Comparison of ENCODE assay signal across 15 cellular contexts in the genomic region with DNA sequence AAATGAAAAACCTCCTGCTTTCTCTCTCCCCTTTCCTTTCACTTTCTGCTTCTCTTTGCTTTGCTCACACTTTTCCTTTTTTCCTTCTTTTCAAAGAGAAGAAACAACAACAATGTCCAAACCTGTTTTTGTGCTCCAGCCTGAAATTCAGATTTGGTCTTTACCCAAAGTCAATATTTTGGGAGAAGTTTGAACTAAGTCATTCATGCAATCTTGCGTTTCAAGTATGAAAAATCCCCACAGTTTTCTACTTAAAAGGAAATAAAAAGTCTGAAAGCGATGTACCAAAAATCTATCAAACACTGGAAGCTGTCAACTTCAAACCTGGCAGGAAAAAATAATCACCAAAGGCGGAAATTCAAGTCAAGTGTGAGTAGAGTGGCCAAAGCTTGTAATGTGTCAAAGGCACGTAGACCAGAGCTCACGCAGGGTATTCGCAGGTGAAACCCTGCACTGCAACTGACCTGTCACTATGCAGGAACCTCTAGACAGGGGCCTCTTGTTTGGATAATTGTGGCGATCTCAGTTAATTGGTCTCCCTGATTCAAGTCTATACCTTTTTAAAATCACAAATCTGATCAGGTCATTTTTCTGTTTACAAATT.
A peak's percentile ranks its signal among the peaks of the same experiment; 100 is the strongest.
DNase-seq lines count a peak whose midpoint lies in the region; ATAC-seq and TF ChIP-seq lines count a peak whose summit lies in the region.
"Had no signal": no experiment of that assay in that cellular context is flagged by ENCODE, and none has a peak within 500 bp of the region (broad histone marks: within the 10 kb centered on the region; RNA-seq: fewer than 3 reads in every experiment).

No MANE protein-coding gene starts in this region.

- H3K27me3 ChIP-seq in suprapubic skin: no peaks in the 10 kb centered on the region

- TF ChIP-seq CTCF in coronary artery (IDR thresholded peaks at IDR 0.05): no peak
- TF ChIP-seq CTCF in suprapubic skin (IDR thresholded peaks at IDR 0.05): no peak

- H3K4me1 ChIP-seq in suprapubic skin: peaks cover 38% of the 10 kb centered on the region

- ATAC-seq in GM21423 (IDR thresholded peaks at IDR 0.05; ENCODE audit: unreplicated experiment): no peak
- ATAC-seq: activated CD4-positive, CD25-positive, alpha-beta regulatory T cell treated with anti-CD3 and anti-CD28 coated beads, Interleukin-2, amount 50 U/mL, for 24 hours; stimulated activated memory B cell treated with anti-CD40 and anti-IgM and Interleukin-4, amounts not matched to agents 10 μg/mL and 1 μg/mL and 100 μg/mL, for 72 hours had no signal

- no peak for TF ChIP-seq POLR2A in suprapubic skin (IDR thresholded peaks at IDR 0.05)

- WGBS in suprapubic skin: 68% methylated on average over 7 of the region's 7 CpGs

- DNase-seq in NCI-H146 treated with DMSO at 0.1 percent for 48 hours (lab: John Stamatoyannopoulos, UW; ENCODE audit: unreplicated experiment) (peak; percentile 34), coronary artery (ENCODE audit: low spot score) (no peak), medulla oblongata (ENCODE audit: extremely low spot score) (peak; percentile 26), suprapubic skin (ENCODE audit: low spot score in 2 of 2) (no peak), HUDEP-2 (lab: John Stamatoyannopoulos, UW; ENCODE audit: unreplicated experiment in 76 of 76) (no peak), DMS114 treated with DMSO at 0.1 percent for 48 hours (lab: John Stamatoyannopoulos, UW; ENCODE audit: unreplicated experiment) (no peak), posterior cingulate gyrus (no peak)
- DNase-seq: amniotic stem cell; effector memory CD4-positive, alpha-beta T cell; NCI-H2107; nucleus accumbens; stimulated activated CD4-positive, alpha-beta T cell treated with anti-CD3 and anti-CD28 coated beads, Interleukin-4, amount 100 ng/mL, for 1 hour had no signal

- TF ChIP-seq EP300 in suprapubic skin (IDR thresholded peaks at IDR 0.05): no peak

- intact Hi-C loops in posterior cingulate gyrus (cut with DNase I): no loop called here

- no peaks in the 10 kb centered on the region for H3K36me3 ChIP-seq in suprapubic skin

- H3K4me3 ChIP-seq in coronary artery: peak overlapping the region; percentile 15
- H3K4me3 ChIP-seq in suprapubic skin: no peak overlapping the region

- no peaks in the 10 kb centered on the region for H3K9me3 ChIP-seq in suprapubic skin

- H3K27ac ChIP-seq in coronary artery: peak overlapping the region; percentile 53 to 79
- H3K27ac ChIP-seq in suprapubic skin: peak overlapping the region; percentile 79

Comparison
In these comparisons a context has a peak if more than half of its experiments do, and no peak if none do; other contexts are left out.
1. DNase-seq: peak in NCI-H146 treated with DMSO at 0.1 percent for 48 hours (single experiment) and medulla oblongata (single experiment); none in coronary artery (single experiment), suprapubic skin (0 of 2), HUDEP-2 (0 of 76), DMS114 treated with DMSO at 0.1 percent for 48 hours (single experiment) and posterior cingulate gyrus (0 of 10).